1 cellular context compared by ENCODE assay signal in the genomic region with DNA sequence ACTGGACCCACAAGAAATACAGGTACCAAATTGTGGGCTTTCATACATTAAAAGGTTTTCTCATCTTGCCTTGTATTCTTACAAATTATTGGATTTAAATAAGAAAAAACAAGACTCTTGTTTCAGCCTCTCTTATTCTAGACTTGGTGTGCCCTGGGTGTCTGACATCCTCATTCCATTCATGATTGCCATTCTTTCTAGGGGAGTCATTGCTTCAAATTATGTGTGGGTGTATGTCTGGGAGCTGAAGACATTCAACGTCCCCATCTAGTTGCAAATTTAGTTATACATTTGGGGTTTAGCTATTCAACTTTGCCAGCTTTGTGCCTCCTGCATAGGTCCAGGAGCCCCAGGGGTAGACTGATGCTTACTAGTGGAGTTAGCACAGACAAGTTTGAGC.
TF ChIP-seq lines count a peak whose summit lies in the region.

No MANE protein-coding gene starts in this region.

TF ChIP-seq in HepG2, 621 proteins besides CTCF, POLR2A, EP300 and RAD21 (continued from another document):
- TF ChIP-seq, protein P1, sequence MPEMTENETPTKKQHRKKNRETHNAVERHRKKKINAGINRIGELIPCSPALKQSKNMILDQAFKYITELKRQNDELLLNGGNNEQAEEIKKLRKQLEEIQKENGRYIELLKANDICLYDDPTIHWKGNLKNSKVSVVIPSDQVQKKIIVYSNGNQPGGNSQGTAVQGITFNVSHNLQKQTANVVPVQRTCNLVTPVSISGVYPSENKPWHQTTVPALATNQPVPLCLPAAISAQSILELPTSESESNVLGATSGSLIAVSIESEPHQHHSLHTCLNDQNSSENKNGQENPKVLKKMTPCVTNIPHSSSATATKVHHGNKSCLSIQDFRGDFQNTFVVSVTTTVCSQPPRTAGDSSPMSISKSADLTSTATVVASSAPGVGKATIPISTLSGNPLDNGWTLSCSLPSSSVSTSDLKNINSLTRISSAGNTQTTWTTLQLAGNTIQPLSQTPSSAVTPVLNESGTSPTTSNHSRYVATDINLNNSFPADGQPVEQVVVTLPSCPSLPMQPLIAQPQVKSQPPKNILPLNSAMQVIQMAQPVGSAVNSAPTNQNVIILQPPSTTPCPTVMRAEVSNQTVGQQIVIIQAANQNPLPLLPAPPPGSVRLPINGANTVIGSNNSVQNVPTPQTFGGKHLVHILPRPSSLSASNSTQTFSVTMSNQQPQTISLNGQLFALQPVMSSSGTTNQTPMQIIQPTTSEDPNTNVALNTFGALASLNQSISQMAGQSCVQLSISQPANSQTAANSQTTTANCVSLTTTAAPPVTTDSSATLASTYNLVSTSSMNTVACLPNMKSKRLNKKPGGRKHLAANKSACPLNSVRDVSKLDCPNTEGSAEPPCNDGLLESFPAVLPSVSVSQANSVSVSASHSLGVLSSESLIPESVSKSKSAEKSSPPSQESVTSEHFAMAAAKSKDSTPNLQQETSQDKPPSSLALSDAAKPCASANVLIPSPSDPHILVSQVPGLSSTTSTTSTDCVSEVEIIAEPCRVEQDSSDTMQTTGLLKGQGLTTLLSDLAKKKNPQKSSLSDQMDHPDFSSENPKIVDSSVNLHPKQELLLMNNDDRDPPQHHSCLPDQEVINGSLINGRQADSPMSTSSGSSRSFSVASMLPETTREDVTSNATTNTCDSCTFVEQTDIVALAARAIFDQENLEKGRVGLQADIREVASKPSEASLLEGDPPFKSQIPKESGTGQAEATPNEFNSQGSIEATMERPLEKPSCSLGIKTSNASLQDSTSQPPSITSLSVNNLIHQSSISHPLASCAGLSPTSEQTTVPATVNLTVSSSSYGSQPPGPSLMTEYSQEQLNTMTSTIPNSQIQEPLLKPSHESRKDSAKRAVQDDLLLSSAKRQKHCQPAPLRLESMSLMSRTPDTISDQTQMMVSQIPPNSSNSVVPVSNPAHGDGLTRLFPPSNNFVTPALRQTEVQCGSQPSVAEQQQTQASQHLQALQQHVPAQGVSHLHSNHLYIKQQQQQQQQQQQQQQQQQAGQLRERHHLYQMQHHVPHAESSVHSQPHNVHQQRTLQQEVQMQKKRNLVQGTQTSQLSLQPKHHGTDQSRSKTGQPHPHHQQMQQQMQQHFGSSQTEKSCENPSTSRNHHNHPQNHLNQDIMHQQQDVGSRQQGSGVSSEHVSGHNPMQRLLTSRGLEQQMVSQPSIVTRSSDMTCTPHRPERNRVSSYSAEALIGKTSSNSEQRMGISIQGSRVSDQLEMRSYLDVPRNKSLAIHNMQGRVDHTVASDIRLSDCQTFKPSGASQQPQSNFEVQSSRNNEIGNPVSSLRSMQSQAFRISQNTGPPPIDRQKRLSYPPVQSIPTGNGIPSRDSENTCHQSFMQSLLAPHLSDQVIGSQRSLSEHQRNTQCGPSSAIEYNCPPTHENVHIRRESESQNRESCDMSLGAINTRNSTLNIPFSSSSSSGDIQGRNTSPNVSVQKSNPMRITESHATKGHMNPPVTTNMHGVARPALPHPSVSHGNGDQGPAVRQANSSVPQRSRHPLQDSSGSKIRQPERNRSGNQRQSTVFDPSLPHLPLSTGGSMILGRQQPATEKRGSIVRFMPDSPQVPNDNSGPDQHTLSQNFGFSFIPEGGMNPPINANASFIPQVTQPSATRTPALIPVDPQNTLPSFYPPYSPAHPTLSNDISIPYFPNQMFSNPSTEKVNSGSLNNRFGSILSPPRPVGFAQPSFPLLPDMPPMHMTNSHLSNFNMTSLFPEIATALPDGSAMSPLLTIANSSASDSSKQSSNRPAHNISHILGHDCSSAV (CRISPR knock-in tag; IDR thresholded peaks at IDR 0.05; ENCODE audit: borderline replicate concordance) = no peak
